Comparison of ENCODE assay signal across 21 cellular contexts in genomic region chr12:7899755-7900154, GRCh38. TPM values are rescaled to one million over a fixed set of nuclear protein-coding genes. Genes with fewer than 3 reads are reported as not detected.
"Had no signal": no experiment of that assay in that cellular context is flagged by ENCODE, and none has a peak within 500 bp of the region (broad histone marks: within the 10 kb centered on the region; RNA-seq: fewer than 3 reads in every experiment).

No MANE protein-coding gene starts in this region.

- ATAC-seq: activated T-cell treated with anti-CD3 and anti-CD28 coated beads, Interleukin-2, amount 50 U/mL, for 4 hours; left colon; mucosa of descending colon; naive thymus-derived CD8-positive, alpha-beta T cell; psoas muscle; sciatic nerve had no signal

- H3K9me3 ChIP-seq: ascending aorta, mucosa of descending colon, psoas muscle, spleen, suprapubic skin had no signal

- H3K36me3 ChIP-seq: ascending aorta, spleen, suprapubic skin had no signal

- H3K27ac ChIP-seq: ascending aorta, coronary artery, psoas muscle, spleen, suprapubic skin had no signal

- DNase-seq: activated CD4-positive, alpha-beta memory T cell treated with anti-CD3 and anti-CD28 coated beads for 36 hours; activated CD4-positive, alpha-beta T cell treated with anti-CD3 and anti-CD28 coated beads for 1 hour; activated effector memory CD4-positive, alpha-beta T cell treated with anti-CD3 and anti-CD28 coated beads, Interleukin-2, amount 50 U/mL, for 16 hours; activated naive CD8-positive, alpha-beta T cell treated with anti-CD3 and anti-CD28 coated beads for 36 hours; activated T-cell treated with anti-CD3 and anti-CD28 coated beads, Interleukin-2, amount 50 U/mL, for 4 hours; caudate nucleus; effector CD8-positive, alpha-beta T cell; glutamatergic neuron; immature natural killer cell; left colon; mucosa of descending colon; naive thymus-derived CD8-positive, alpha-beta T cell; psoas muscle; spleen; stimulated activated naive CD4-positive, alpha-beta T cell; T-helper 9 cell had no signal

- H3K27me3 ChIP-seq: ascending aorta, spleen, suprapubic skin had no signal

- H3K4me1 ChIP-seq: ascending aorta, psoas muscle, spleen, suprapubic skin had no signal

- H3K4me3 ChIP-seq: ascending aorta, coronary artery, lung, mucosa of descending colon, psoas muscle, spleen, suprapubic skin had no signal

RNA-seq across cellular contexts. Expression of gene SLC2A14, which starts 27.0 kb away (rescaled TPM):
- total RNA-seq: ascending aorta; naive thymus-derived CD8-positive, alpha-beta T cell had no signal
